1 cellular context compared by ENCODE assay signal in the genomic region with DNA sequence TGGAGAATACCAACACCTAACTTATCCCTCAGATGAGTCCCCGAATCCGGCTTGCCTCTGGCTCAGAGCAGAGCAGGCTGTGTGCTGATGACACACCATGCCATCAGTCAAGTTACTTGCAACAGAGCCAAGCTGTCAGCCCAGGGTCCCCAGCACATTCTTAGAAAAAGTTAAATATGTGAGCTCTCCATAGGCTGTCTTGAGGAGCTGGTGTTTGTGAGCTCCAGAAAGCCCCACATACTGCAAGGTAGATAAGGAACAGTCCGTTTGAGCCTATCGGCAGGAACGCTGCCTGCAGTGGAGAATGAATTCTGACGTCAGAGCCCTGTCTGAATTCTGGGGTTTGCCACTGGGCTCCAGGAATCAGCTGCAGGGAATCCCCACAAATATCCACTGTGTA.
A peak's percentile ranks its signal among the peaks of the same experiment; 100 is the strongest.
TF ChIP-seq lines count a peak whose summit lies in the region.

No MANE protein-coding gene starts in this region.

TF ChIP-seq in K562, 482 proteins besides CTCF, POLR2A, EP300 and RAD21 (continued from another document and continues in another):
- TF ChIP-seq, protein P1, sequence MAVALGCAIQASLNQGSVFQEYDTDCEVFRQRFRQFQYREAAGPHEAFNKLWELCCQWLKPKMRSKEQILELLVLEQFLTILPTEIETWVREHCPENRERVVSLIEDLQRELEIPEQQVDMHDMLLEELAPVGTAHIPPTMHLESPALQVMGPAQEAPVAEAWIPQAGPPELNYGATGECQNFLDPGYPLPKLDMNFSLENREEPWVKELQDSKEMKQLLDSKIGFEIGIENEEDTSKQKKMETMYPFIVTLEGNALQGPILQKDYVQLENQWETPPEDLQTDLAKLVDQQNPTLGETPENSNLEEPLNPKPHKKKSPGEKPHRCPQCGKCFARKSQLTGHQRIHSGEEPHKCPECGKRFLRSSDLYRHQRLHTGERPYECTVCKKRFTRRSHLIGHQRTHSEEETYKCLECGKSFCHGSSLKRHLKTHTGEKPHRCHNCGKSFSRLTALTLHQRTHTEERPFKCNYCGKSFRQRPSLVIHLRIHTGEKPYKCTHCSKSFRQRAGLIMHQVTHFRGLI (CRISPR knock-in tag; IDR thresholded peaks at IDR 0.05): no peak
- TF ChIP-seq CBX1 (IDR thresholded peaks at IDR 0.05; ENCODE audit: low read depth) (no peak), GABPB1 (CRISPR knock-in tag; IDR thresholded peaks at IDR 0.05) (no peak), ARID2 (IDR thresholded peaks at IDR 0.05) (no peak), SETDB1 (IDR thresholded peaks at IDR 0.05; ENCODE audit: low read length) (no peak), SRSF7 (optimal IDR thresholded peaks at IDR 0.05; ENCODE audit: low read depth, low read length) (no peak), DDX20 (tag; IDR thresholded peaks at IDR 0.05; ENCODE audit: low read depth) (no peak), BCL6 (CRISPR knock-in tag; IDR thresholded peaks at IDR 0.05) (no peak), TARDBP (IDR thresholded peaks at IDR 0.05) (no peak), ZNF696 (CRISPR knock-in tag; conservative IDR thresholded peaks at IDR 0.05) (no peak), KLF1 (tag; IDR thresholded peaks at IDR 0.05) (no peak), NR2C1 (IDR thresholded peaks at IDR 0.05) (no peak), NR2C1 (tag; IDR thresholded peaks at IDR 0.05) (no peak), PYGO2 (tag; IDR thresholded peaks at IDR 0.05) (no peak), ZNF766 (CRISPR knock-in tag; conservative IDR thresholded peaks at IDR 0.05) (no peak), JUND (IDR thresholded peaks at IDR 0.05; ENCODE audit: borderline replicate concordance, low read depth, low read length) (peak; percentile 50; the same call in 1 of the 2 replicates), JUND (tag; IDR thresholded peaks at IDR 0.05; ENCODE audit: borderline replicate concordance, low read depth, low read length) (peak; percentile 54; the same call in 1 of the 3 replicates), EZH2 (IDR thresholded peaks at IDR 0.05; ENCODE audit: borderline replicate concordance, low read depth, low read length) (no peak), LCOR (CRISPR knock-in tag; IDR thresholded peaks at IDR 0.05) (no peak), FIP1L1 (IDR thresholded peaks at IDR 0.05; ENCODE audit: low read depth, low read length, poor library complexity, severe bottlenecking) (no peak), NEUROD1 (IDR thresholded peaks at IDR 0.05; ENCODE audit: borderline replicate concordance, low read depth, low read length, partially characterized antibody) (peak; percentile 35), ZNF444 (CRISPR knock-in tag; IDR thresholded peaks at IDR 0.05) (no peak), NCOR1 (IDR thresholded peaks at IDR 0.05) (peak; percentile 6; the same call in 1 of the 2 replicates), SMAD4 (CRISPR knock-in tag; conservative IDR thresholded peaks at IDR 0.05) (peak; percentile 34), ZC3H8 (IDR thresholded peaks at IDR 0.05) (no peak), PML (IDR thresholded peaks at IDR 0.05; ENCODE audit: low read length) (no peak; the same call in 1 of the 2 replicates), NFE2 (IDR thresholded peaks at IDR 0.05; ENCODE audit: low read depth) (no peak), ZNF408 (CRISPR knock-in tag; IDR thresholded peaks at IDR 0.05; ENCODE audit: low read depth) (no peak), RNF2 (IDR thresholded peaks at IDR 0.05) (0 out of 2 replicates have a peak, but pooled peaks have one; percentile 45), SP2 (IDR thresholded peaks at IDR 0.05; ENCODE audit: extremely low read depth, low read depth, low read length, poor library complexity, severe bottlenecking) (no peak), SMARCC2 (IDR thresholded peaks at IDR 0.05; ENCODE audit: low read depth) (no peak), PHTF2 (CRISPR knock-in tag; IDR thresholded peaks at IDR 0.05) (no peak), ZNF586 (CRISPR knock-in tag; conservative IDR thresholded peaks at IDR 0.05) (no peak), RBM39 (optimal IDR thresholded peaks at IDR 0.05; ENCODE audit: low read depth, low read length) (no peak), ZNF589 (CRISPR knock-in tag; IDR thresholded peaks at IDR 0.05; ENCODE audit: low read depth) (peak; percentile 46; the same call in 1 of the 2 replicates), ZNF445 (CRISPR knock-in tag; IDR thresholded peaks at IDR 0.05; ENCODE audit: low read depth) (no peak), STAT5A (IDR thresholded peaks at IDR 0.05; ENCODE audit: borderline replicate concordance, low read length) (peak; percentile 61), NFXL1 (CRISPR knock-in tag; IDR thresholded peaks at IDR 0.05) (no peak), CBFB (CRISPR knock-in tag; IDR thresholded peaks at IDR 0.05) (no peak)
- TF ChIP-seq, protein P2, sequence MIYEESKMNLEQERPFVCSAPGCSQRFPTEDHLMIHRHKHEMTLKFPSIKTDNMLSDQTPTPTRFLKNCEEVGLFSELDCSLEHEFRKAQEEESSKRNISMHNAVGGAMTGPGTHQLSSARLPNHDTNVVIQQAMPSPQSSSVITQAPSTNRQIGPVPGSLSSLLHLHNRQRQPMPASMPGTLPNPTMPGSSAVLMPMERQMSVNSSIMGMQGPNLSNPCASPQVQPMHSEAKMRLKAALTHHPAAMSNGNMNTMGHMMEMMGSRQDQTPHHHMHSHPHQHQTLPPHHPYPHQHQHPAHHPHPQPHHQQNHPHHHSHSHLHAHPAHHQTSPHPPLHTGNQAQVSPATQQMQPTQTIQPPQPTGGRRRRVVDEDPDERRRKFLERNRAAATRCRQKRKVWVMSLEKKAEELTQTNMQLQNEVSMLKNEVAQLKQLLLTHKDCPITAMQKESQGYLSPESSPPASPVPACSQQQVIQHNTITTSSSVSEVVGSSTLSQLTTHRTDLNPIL (CRISPR knock-in tag; IDR thresholded peaks at IDR 0.05): no peak
- TF ChIP-seq, protein P3, sequence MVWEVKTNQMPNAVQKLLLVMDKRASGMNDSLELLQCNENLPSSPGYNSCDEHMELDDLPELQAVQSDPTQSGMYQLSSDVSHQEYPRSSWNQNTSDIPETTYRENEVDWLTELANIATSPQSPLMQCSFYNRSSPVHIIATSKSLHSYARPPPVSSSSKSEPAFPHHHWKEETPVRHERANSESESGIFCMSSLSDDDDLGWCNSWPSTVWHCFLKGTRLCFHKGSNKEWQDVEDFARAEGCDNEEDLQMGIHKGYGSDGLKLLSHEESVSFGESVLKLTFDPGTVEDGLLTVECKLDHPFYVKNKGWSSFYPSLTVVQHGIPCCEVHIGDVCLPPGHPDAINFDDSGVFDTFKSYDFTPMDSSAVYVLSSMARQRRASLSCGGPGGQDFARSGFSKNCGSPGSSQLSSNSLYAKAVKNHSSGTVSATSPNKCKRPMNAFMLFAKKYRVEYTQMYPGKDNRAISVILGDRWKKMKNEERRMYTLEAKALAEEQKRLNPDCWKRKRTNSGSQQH (CRISPR knock-in tag; IDR thresholded peaks at IDR 0.05): no peak
- TF ChIP-seq, protein P4, sequence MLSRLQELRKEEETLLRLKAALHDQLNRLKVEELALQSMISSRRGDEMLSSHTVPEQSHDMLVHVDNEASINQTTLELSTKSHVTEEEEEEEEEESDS (CRISPR knock-in tag; IDR thresholded peaks at IDR 0.05): no peak
- TF ChIP-seq, protein P5, sequence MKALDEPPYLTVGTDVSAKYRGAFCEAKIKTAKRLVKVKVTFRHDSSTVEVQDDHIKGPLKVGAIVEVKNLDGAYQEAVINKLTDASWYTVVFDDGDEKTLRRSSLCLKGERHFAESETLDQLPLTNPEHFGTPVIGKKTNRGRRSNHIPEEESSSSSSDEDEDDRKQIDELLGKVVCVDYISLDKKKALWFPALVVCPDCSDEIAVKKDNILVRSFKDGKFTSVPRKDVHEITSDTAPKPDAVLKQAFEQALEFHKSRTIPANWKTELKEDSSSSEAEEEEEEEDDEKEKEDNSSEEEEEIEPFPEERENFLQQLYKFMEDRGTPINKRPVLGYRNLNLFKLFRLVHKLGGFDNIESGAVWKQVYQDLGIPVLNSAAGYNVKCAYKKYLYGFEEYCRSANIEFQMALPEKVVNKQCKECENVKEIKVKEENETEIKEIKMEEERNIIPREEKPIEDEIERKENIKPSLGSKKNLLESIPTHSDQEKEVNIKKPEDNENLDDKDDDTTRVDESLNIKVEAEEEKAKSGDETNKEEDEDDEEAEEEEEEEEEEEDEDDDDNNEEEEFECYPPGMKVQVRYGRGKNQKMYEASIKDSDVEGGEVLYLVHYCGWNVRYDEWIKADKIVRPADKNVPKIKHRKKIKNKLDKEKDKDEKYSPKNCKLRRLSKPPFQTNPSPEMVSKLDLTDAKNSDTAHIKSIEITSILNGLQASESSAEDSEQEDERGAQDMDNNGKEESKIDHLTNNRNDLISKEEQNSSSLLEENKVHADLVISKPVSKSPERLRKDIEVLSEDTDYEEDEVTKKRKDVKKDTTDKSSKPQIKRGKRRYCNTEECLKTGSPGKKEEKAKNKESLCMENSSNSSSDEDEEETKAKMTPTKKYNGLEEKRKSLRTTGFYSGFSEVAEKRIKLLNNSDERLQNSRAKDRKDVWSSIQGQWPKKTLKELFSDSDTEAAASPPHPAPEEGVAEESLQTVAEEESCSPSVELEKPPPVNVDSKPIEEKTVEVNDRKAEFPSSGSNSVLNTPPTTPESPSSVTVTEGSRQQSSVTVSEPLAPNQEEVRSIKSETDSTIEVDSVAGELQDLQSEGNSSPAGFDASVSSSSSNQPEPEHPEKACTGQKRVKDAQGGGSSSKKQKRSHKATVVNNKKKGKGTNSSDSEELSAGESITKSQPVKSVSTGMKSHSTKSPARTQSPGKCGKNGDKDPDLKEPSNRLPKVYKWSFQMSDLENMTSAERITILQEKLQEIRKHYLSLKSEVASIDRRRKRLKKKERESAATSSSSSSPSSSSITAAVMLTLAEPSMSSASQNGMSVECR (CRISPR knock-in tag; IDR thresholded peaks at IDR 0.05): 0 out of 2 replicates have a peak, but pooled peaks have one; percentile 21
- TF ChIP-seq, protein P6, sequence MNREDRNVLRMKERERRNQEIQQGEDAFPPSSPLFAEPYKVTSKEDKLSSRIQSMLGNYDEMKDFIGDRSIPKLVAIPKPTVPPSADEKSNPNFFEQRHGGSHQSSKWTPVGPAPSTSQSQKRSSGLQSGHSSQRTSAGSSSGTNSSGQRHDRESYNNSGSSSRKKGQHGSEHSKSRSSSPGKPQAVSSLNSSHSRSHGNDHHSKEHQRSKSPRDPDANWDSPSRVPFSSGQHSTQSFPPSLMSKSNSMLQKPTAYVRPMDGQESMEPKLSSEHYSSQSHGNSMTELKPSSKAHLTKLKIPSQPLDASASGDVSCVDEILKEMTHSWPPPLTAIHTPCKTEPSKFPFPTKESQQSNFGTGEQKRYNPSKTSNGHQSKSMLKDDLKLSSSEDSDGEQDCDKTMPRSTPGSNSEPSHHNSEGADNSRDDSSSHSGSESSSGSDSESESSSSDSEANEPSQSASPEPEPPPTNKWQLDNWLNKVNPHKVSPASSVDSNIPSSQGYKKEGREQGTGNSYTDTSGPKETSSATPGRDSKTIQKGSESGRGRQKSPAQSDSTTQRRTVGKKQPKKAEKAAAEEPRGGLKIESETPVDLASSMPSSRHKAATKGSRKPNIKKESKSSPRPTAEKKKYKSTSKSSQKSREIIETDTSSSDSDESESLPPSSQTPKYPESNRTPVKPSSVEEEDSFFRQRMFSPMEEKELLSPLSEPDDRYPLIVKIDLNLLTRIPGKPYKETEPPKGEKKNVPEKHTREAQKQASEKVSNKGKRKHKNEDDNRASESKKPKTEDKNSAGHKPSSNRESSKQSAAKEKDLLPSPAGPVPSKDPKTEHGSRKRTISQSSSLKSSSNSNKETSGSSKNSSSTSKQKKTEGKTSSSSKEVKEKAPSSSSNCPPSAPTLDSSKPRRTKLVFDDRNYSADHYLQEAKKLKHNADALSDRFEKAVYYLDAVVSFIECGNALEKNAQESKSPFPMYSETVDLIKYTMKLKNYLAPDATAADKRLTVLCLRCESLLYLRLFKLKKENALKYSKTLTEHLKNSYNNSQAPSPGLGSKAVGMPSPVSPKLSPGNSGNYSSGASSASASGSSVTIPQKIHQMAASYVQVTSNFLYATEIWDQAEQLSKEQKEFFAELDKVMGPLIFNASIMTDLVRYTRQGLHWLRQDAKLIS (CRISPR knock-in tag; IDR thresholded peaks at IDR 0.05): no peak
- TF ChIP-seq, protein P7, sequence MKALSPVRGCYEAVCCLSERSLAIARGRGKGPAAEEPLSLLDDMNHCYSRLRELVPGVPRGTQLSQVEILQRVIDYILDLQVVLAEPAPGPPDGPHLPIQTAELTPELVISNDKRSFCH (CRISPR knock-in tag; IDR thresholded peaks at IDR 0.05): no peak
- TF ChIP-seq, protein P7 (tag; IDR thresholded peaks at IDR 0.05): no peak
- TF ChIP-seq, protein P8, sequence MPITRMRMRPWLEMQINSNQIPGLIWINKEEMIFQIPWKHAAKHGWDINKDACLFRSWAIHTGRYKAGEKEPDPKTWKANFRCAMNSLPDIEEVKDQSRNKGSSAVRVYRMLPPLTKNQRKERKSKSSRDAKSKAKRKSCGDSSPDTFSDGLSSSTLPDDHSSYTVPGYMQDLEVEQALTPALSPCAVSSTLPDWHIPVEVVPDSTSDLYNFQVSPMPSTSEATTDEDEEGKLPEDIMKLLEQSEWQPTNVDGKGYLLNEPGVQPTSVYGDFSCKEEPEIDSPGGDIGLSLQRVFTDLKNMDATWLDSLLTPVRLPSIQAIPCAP (CRISPR knock-in tag; IDR thresholded peaks at IDR 0.05; ENCODE audit: borderline replicate concordance): no peak
- TF ChIP-seq, protein P9, sequence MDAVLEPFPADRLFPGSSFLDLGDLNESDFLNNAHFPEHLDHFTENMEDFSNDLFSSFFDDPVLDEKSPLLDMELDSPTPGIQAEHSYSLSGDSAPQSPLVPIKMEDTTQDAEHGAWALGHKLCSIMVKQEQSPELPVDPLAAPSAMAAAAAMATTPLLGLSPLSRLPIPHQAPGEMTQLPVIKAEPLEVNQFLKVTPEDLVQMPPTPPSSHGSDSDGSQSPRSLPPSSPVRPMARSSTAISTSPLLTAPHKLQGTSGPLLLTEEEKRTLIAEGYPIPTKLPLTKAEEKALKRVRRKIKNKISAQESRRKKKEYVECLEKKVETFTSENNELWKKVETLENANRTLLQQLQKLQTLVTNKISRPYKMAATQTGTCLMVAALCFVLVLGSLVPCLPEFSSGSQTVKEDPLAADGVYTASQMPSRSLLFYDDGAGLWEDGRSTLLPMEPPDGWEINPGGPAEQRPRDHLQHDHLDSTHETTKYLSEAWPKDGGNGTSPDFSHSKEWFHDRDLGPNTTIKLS (IDR thresholded peaks at IDR 0.05; ENCODE audit: borderline replicate concordance, low read depth): no peak
- TF ChIP-seq, protein P10, sequence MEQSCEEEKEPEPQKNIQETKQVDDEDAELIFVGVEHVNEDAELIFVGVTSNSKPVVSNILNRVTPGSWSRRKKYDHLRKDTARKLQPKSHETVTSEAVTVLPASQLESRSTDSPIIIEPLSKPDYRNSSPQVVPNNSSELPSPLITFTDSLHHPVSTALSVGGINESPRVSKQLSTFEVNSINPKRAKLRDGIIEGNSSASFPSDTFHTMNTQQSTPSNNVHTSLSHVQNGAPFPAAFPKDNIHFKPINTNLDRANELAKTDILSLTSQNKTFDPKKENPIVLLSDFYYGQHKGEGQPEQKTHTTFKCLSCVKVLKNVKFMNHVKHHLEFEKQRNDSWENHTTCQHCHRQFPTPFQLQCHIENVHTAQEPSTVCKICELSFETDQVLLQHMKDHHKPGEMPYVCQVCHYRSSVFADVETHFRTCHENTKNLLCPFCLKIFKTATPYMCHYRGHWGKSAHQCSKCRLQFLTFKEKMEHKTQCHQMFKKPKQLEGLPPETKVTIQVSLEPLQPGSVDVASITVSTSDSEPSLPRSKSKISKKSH (CRISPR knock-in tag; IDR thresholded peaks at IDR 0.05): no peak
